2 cellular contexts compared by ENCODE assay signal in genomic region chr14:64763089-64763782, GRCh38.
TF ChIP-seq lines count a peak whose summit lies in the region.

No MANE protein-coding gene starts in this region.

TF ChIP-seq in SK-N-SH, 30 proteins besides CTCF, POLR2A, EP300 and RAD21 (continued from another document):
- TF ChIP-seq RFX5 (IDR thresholded peaks at IDR 0.05; ENCODE audit: low read length) (no peak), SMC3 (IDR thresholded peaks at IDR 0.05; ENCODE audit: low read depth, low read length) (no peak), FOXM1 (IDR thresholded peaks at IDR 0.05; ENCODE audit: low read depth) (no peak), GABPA (IDR thresholded peaks at IDR 0.05; ENCODE audit: low read depth) (no peak), MAX (IDR thresholded peaks at IDR 0.05; ENCODE audit: low read depth) (no peak), IRF3 (IDR thresholded peaks at IDR 0.05; ENCODE audit: low read depth, low read length) (no peak), TAF1 (IDR thresholded peaks at IDR 0.05; ENCODE audit: borderline replicate concordance, low read depth, low read length) (no peak), USF2 (IDR thresholded peaks at IDR 0.05; ENCODE audit: borderline replicate concordance, low read depth, low read length) (no peak), PBX3 (IDR thresholded peaks at IDR 0.05) (no peak), JUND (IDR thresholded peaks at IDR 0.05) (no peak), MEF2A (IDR thresholded peaks at IDR 0.05; ENCODE audit: borderline replicate concordance, low read depth) (no peak), GATA2 (CRISPR knock-in tag; IDR thresholded peaks at IDR 0.05) (no peak), FOSL2 (IDR thresholded peaks at IDR 0.05; ENCODE audit: borderline replicate concordance, low read depth) (no peak), ELF1 (IDR thresholded peaks at IDR 0.05) (no peak), MXI1 (IDR thresholded peaks at IDR 0.05; ENCODE audit: low read depth, low read length) (no peak), TCF12 (IDR thresholded peaks at IDR 0.05) (no peak), USF1 (IDR thresholded peaks at IDR 0.05; ENCODE audit: borderline replicate concordance, low read depth) (no peak)

TF ChIP-seq in SK-N-SH treated with all-trans-retinoic acid at 6 μM for 48 hours, 23 proteins besides CTCF, POLR2A, EP300 and RAD21 (continued from another document):
- no peak for TF ChIP-seq ZC3H10 (CRISPR knock-in tag; IDR thresholded peaks at IDR 0.05)
- TF ChIP-seq ZNF565 (CRISPR knock-in tag; conservative IDR thresholded peaks at IDR 0.05; ENCODE audit: low read depth): no peak
- no peak for TF ChIP-seq OSR1 (CRISPR knock-in tag; IDR thresholded peaks at IDR 0.05)
- TF ChIP-seq ZFP30 (CRISPR knock-in tag; IDR thresholded peaks at IDR 0.05): no peak
- TF ChIP-seq GLIS3 (CRISPR knock-in tag; IDR thresholded peaks at IDR 0.05): no peak
- no peak for TF ChIP-seq RARB (CRISPR knock-in tag; IDR thresholded peaks at IDR 0.05)
- no peak for TF ChIP-seq PPARA (CRISPR knock-in tag; IDR thresholded peaks at IDR 0.05; ENCODE audit: borderline replicate concordance)
- TF ChIP-seq CREB5 (CRISPR knock-in tag; IDR thresholded peaks at IDR 0.05; ENCODE audit: low read depth): no peak
- TF ChIP-seq ZNF70 (CRISPR knock-in tag; IDR thresholded peaks at IDR 0.05): no peak
- TF ChIP-seq ISL1 (CRISPR knock-in tag; IDR thresholded peaks at IDR 0.05): no peak
- TF ChIP-seq TCF4 (CRISPR knock-in tag; IDR thresholded peaks at IDR 0.05; ENCODE audit: borderline replicate concordance): no peak
- TF ChIP-seq ARNTL (CRISPR knock-in tag; IDR thresholded peaks at IDR 0.05; ENCODE audit: borderline replicate concordance, low read depth): no peak
- no peak for TF ChIP-seq PATZ1 (CRISPR knock-in tag; IDR thresholded peaks at IDR 0.05; ENCODE audit: borderline replicate concordance)
